Comparison of ENCODE assay signal across 10 cellular contexts in the genomic region with DNA sequence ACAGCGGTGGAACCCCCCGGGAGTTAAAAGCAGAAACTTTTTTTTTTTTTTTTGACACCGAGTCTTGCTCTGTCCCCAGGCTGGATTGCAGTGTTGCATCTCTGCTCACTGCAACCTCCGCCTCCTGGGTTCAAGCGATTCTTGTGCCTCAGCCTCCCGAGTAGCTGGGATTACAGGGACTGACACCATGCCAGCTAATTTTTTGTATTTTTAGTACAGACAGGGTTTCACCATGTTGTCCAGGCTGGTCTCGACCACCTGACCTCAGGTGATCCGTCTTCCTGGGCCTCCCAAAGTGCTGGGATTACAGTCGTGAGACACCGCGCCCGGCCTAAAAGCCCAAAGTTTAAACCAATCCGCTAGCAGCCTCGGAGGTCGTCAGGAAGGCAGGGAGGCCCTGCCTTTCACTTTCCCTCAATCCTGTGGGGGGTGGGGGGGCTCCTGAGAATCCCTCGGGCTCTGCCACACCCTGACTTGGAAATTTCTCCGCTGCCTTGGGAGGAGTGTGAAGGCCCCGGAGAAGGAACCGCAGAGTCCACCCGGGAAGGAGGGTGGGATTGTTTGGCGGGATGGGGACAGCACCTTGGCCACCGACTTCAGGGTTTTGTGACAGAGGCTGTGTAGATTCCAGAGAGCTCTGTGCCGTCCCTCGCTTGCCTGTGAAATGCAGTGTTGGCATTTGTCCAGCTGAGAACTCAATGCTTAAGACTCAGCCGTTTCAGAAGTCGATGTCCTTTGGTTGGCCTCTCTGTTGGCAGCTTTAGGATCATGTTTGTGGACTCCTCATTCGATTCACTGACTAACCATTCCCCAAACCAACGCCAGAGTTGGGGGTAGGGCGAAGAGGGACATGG. TPM values are rescaled to one million over a fixed set of nuclear protein-coding genes. Genes with fewer than 3 reads are reported as not detected.
DNase-seq lines count a peak whose midpoint lies in the region; ATAC-seq, FAIRE-seq and TF ChIP-seq lines count a peak whose summit lies in the region.
"Had no signal": no experiment of that assay in that cellular context is flagged by ENCODE, and none has a peak within 500 bp of the region (broad histone marks: within the 10 kb centered on the region; RNA-seq: fewer than 3 reads in every experiment).

No MANE protein-coding gene starts in this region.

- WGBS in small intestine, 3 donors: 10 to 15% (median 15%) methylated on average over 28 to 29 of the region's 29 CpGs

- H3K27ac Mint-ChIP-seq in astrocyte (ENCODE audit: unreplicated experiment): peak overlapping the region; percentile 58
- H3K27ac Mint-ChIP-seq: T-helper 1 cell treated with Interleukin-12 subunit alpha and Interleukin-12 subunit beta and Interleukin-4 antibody, amounts not matched to agents 30 μg/mL and 1 μg/mL, for 36 hours had no signal

- no peak for FAIRE-seq in astrocyte (lab: Jason Lieb, UNC)
- FAIRE-seq in small intestine (lab: Jason Lieb, UNC): no peak
- FAIRE-seq: endometrium had no signal

- peaks cover 14% of the 10 kb centered on the region for H3K4me1 Mint-ChIP-seq in astrocyte (ENCODE audit: low read depth, unreplicated experiment)

- H3K9me3 Mint-ChIP-seq in astrocyte (ENCODE audit: unreplicated experiment): no peaks in the 10 kb centered on the region
- H3K9me3 Mint-ChIP-seq: T-helper 1 cell treated with Interleukin-12 subunit alpha and Interleukin-12 subunit beta and Interleukin-4 antibody, amounts not matched to agents 30 μg/mL and 1 μg/mL, for 36 hours had no signal

- H3K9ac ChIP-seq in HUES48 (ENCODE audit: low read depth, low read length) (no peak overlapping the region), astrocyte (ENCODE audit: low read length) (no peak overlapping the region)

- peak overlapping the region; percentile 51 for H3K4me2 ChIP-seq in astrocyte (ENCODE audit: low read length)

- H3K36me3 Mint-ChIP-seq in astrocyte (ENCODE audit: low read depth, unreplicated experiment): no peaks in the 10 kb centered on the region

- H3K36me3 ChIP-seq in HUES48 (ENCODE audit: control insufficient read depth, insufficient read depth, low read length) (no peaks in the 10 kb centered on the region), astrocyte (ENCODE audit: insufficient read depth, low read length) (no peaks in the 10 kb centered on the region), small intestine (ENCODE audit: control insufficient read depth in 2 of 2, insufficient read depth in 2 of 2, low read length in 2 of 2) (no peaks in the 10 kb centered on the region)

- H4K20me1 ChIP-seq in astrocyte (ENCODE audit: insufficient read depth, low read length): peaks cover 4% of the 10 kb centered on the region

- peaks cover 24% of the 10 kb centered on the region for H3K4me1 ChIP-seq in HUES48 (ENCODE audit: control insufficient read depth, insufficient read depth, low read length)
- peaks cover 13% of the 10 kb centered on the region for H3K4me1 ChIP-seq in astrocyte (ENCODE audit: insufficient read depth, low read length)
- H3K4me1 ChIP-seq in small intestine (ENCODE audit: control insufficient read depth in 2 of 2, insufficient read depth in 1 of 2, low read depth in 1 of 2, low read length in 1 of 2): peaks cover 0 to 2% of the 10 kb centered on the region in 2 donors

- peak overlapping the region; percentile 72 for H3K4me3 ChIP-seq in HUES48 (ENCODE audit: low read depth, low read length)
- no peak overlapping the region for H3K4me3 ChIP-seq in astrocyte (ENCODE audit: insufficient read depth, low read depth, low read length)
- peak overlapping the region; percentile 66 for H3K4me3 ChIP-seq in iPS-18c (ENCODE audit: insufficient read depth, low read depth, low read length)
- H3K4me3 ChIP-seq in small intestine (ENCODE audit: low read depth in 1 of 2, low read length in 2 of 2): peak overlapping the region; percentile 48 to 49

- ATAC-seq in HG02588 (IDR thresholded peaks at IDR 0.05; ENCODE audit: unreplicated experiment): no peak

- H2AFZ ChIP-seq in astrocyte (ENCODE audit: low read depth, low read length): no peak overlapping the region

- no peak for TF ChIP-seq CTCF in astrocyte (IDR thresholded peaks at IDR 0.05; ENCODE audit: insufficient read depth, low read depth, low read length)

- no peak overlapping the region for H3K27ac ChIP-seq in HUES48 (ENCODE audit: low read depth, low read length)
- H3K27ac ChIP-seq in astrocyte (ENCODE audit: low read depth, low read length): no peak overlapping the region
- peak overlapping the region in 1 of 2 donors; percentile 8 for H3K27ac ChIP-seq in small intestine (ENCODE audit: low read depth in 1 of 2, low read length in 1 of 2)

- H3K27me3 ChIP-seq in HUES48 (ENCODE audit: control insufficient read depth, insufficient read depth, low read length) (peaks cover 4% of the 10 kb centered on the region), astrocyte (ENCODE audit: insufficient read depth, low read length) (peaks cover 29% of the 10 kb centered on the region), small intestine (ENCODE audit: control insufficient read depth in 2 of 2, insufficient read depth in 2 of 2, low read length in 2 of 2) (peaks cover 0 to 3% of the 10 kb centered on the region in 2 donors)

- peak overlapping the region; percentile 66 for H3K4me3 Mint-ChIP-seq in astrocyte (ENCODE audit: unreplicated experiment)
- H3K4me3 Mint-ChIP-seq: T-helper 1 cell treated with Interleukin-12 subunit alpha and Interleukin-12 subunit beta and Interleukin-4 antibody, amounts not matched to agents 30 μg/mL and 1 μg/mL, for 36 hours had no signal

- H3K79me2 ChIP-seq in astrocyte (ENCODE audit: insufficient read depth, low read length): no peaks in the 10 kb centered on the region

- no peaks in the 10 kb centered on the region for H3K9me3 ChIP-seq in HUES48 (ENCODE audit: control insufficient read depth, insufficient read depth, low read length)
- H3K9me3 ChIP-seq in astrocyte (ENCODE audit: insufficient read depth, low read depth, low read length): no peaks in the 10 kb centered on the region
- peaks cover 2% of the 10 kb centered on the region for H3K9me3 ChIP-seq in iPS-18c (ENCODE audit: control insufficient read depth, insufficient read depth, low read length)
- no peaks in the 10 kb centered on the region for H3K9me3 ChIP-seq in small intestine (ENCODE audit: control insufficient read depth, low read depth)

- DNase-seq in astrocyte (ENCODE audit: low read depth): peak; percentile 81
- peak; percentile 44 for DNase-seq in small intestine
- no peak for DNase-seq in NCI-H1436 treated with DMSO at 0.1 percent for 48 hours (lab: John Stamatoyannopoulos, UW)
- DNase-seq in NCI-H2107 treated with DMSO at 0.1 percent for 48 hours (lab: John Stamatoyannopoulos, UW; ENCODE audit: unreplicated experiment): no peak
- DNase-seq: stimulated activated CD4-positive, alpha-beta T cell treated with anti-CD3 and anti-CD28 coated beads, Interleukin-1b, Interleukin-23, amount 100 ng/mL, for 48 hours had no signal

- H3K27me3 Mint-ChIP-seq in astrocyte (ENCODE audit: low read depth, unreplicated experiment): peaks cover 10% of the 10 kb centered on the region

RNA-seq across cellular contexts. Expression of a gene that starts 1.0 kb away (rescaled TPM):
- total RNA-seq in astrocyte: 1.3 and 2.8 TPM in 2 replicates
- 10 to 100 TPM in 1 of 3 donors, 1 to 10 TPM in 2; 1.6 to 11.9 (median 6.8) TPM for polyA plus RNA-seq in small intestine

RNA-seq across cellular contexts. Expression of a gene that starts 51.4 kb away (rescaled TPM):
- 21.3 and 23.6 TPM in 2 replicates for total RNA-seq in astrocyte
- 10 to 100 TPM; 37.0 to 80.5 (median 73.1) TPM for polyA plus RNA-seq in small intestine

Comparison
In these comparisons a context has a peak if more than half of its experiments do, and no peak if none do; other contexts are left out.
1. DNase-seq: peak in astrocyte (single experiment) and small intestine (single experiment); none in NCI-H1436 treated with DMSO at 0.1 percent for 48 hours (single experiment) and NCI-H2107 treated with DMSO at 0.1 percent for 48 hours (single experiment).